In the genomic region with DNA sequence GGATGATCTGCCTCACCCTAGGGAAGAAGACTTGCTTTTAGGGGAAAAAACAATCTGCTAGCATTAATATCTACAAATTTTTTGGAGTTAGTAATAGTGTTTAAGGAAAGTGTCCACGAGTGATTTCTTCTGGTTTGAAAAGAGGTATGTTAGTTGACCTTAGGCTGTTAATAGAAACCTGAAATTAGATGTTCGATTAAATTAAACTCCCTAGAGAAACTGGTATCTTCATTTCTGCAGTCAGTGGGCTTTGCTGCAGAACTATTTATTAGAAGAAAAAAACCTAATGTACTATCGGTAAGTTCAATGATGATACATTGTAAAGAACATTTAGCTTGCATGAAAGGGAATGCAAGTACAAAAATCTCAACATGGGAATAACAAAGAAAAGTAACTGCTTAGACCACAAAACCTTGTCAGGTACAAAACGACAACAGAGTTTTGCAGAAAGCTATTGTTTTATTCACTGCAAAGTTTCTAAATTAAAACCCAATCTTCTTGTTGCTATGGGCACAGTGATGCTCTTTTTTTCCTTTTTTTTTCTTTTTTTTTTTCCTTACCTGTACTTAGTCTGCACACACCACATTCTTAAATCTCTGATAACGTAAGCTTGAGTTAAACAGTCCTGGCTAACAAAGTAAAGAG, we compare ENCODE assay signal across 8 cellular contexts. TPM values are rescaled to one million over a fixed set of nuclear protein-coding genes. Genes with fewer than 3 reads are reported as not detected.
A peak's percentile ranks its signal among the peaks of the same experiment; 100 is the strongest.
DNase-seq lines count a peak whose midpoint lies in the region; ATAC-seq, FAIRE-seq and TF ChIP-seq lines count a peak whose summit lies in the region.

No MANE protein-coding gene starts in this region.

- peaks cover 50% of the 10 kb centered on the region for H3K4me1 Mint-ChIP-seq in activated CD4-positive, alpha-beta T cell treated with anti-CD3 and anti-CD28 coated beads, Interleukin-2, amount 10 ng/mL, durations not matched to agents 24 days and 14 days

- TF ChIP-seq EP300 in GM12878 (IDR thresholded peaks at IDR 0.05; ENCODE audit: borderline replicate concordance in 1 of 2, control insufficient read depth in 1 of 2, low read depth in 2 of 2, low read length in 2 of 2): no peak

- no peak for FAIRE-seq in GM12878 (lab: Jason Lieb, UNC)

- CTCF ChIA-PET in GM12878 (lab: Yijun Ruan, JAX): interaction anchor here (0.9 to 4.0 kb wide), 10 partner anchors 10 to 596 kb away, joined by 3 to 28 read pairs (median 4); no protein-coding TSS in a partner anchor

- H3K36me3 ChIP-seq in GM12878 (ENCODE audit: control insufficient read depth in 2 of 2, insufficient read depth in 2 of 2, low read length in 1 of 2): no peaks in the 10 kb centered on the region
- H3K36me3 ChIP-seq in right lobe of liver: no peaks in the 10 kb centered on the region
- H3K36me3 ChIP-seq in thymus (ENCODE audit: control insufficient read depth, insufficient read depth): no peaks in the 10 kb centered on the region

- H3K9me3 ChIP-seq in GM12878 (replicated peaks; ENCODE audit: control insufficient read depth, insufficient read depth, low read length): no peaks in the 10 kb centered on the region
- H3K9me3 ChIP-seq in right lobe of liver: no peaks in the 10 kb centered on the region
- no peaks in the 10 kb centered on the region for H3K9me3 ChIP-seq in thymus (ENCODE audit: control insufficient read depth)

- H3K9me3 Mint-ChIP-seq in activated CD4-positive, alpha-beta T cell treated with anti-CD3 and anti-CD28 coated beads, Interleukin-2, amount 10 ng/mL, durations not matched to agents 24 days and 14 days: peaks cover 4% of the 10 kb centered on the region

- peaks cover 62% of the 10 kb centered on the region for H3K79me2 ChIP-seq in GM12878 (ENCODE audit: control insufficient read depth, insufficient read depth, low read length)

- intact Hi-C loops in activated CD4-positive, alpha-beta T cell treated with anti-CD3 and anti-CD28 coated beads, Interleukin-2, amount 10 ng/mL, durations not matched to agents 24 days and 14 days (cut with micrococcal nuclease): loop anchor here (2.0 to 10.0 kb wide), 5 partner anchors 144 to 981 kb away; partner anchors contain the start of gene RELL1
- intact Hi-C loops in GM12878 (cut with micrococcal nuclease; ENCODE audit: unreplicated experiment): loop anchor here (5.0 kb wide), 1 partner anchor 144 kb away; no protein-coding TSS in a partner anchor
- intact Hi-C loops in right lobe of liver (cut with DNase I): loop anchor here (10.0 kb wide), 2 partner anchors 281 to 341 kb away; no protein-coding TSS in a partner anchor

- H3K27me3 ChIP-seq in GM12878 (replicated peaks in 1 of 2; ENCODE audit: control insufficient read depth in 2 of 2, insufficient read depth in 2 of 2, low read length in 1 of 2): peaks cover 0 to 4% of the 10 kb centered on the region in 2 experiments; a peak in 1 of 4 replicates
- no peaks in the 10 kb centered on the region for H3K27me3 ChIP-seq in right lobe of liver
- peaks cover 3% of the 10 kb centered on the region for H3K27me3 ChIP-seq in thymus (ENCODE audit: control insufficient read depth, insufficient read depth)

- in situ Hi-C loops in GM12878 (cut with MboI): no loop called here

- H3K27ac Mint-ChIP-seq in activated CD4-positive, alpha-beta T cell treated with anti-CD3 and anti-CD28 coated beads, Interleukin-2, amount 10 ng/mL, durations not matched to agents 24 days and 14 days: no peak overlapping the region

- no TSS peak for BruUV-seq in GM12878 (replicated peaks; lab: Mats Ljungman, UMichigan)

- H4K20me1 ChIP-seq in GM12878 (ENCODE audit: control insufficient read depth, insufficient read depth): no peaks in the 10 kb centered on the region

- 41% methylated on average over 5 of the region's 5 CpGs for WGBS in GM12878 (ENCODE audit: insufficient coverage, insufficient replicate concordance, low lambda C conversion rate, missing lambda C conversion rate)
- 5% methylated on average over 5 of the region's 5 CpGs for WGBS in right lobe of liver (ENCODE audit: insufficient coverage, low coverage, low lambda C conversion rate, missing lambda C conversion rate)
- WGBS in thymus: 44% methylated on average over 5 of the region's 5 CpGs

- H2AFZ ChIP-seq in GM12878 (ENCODE audit: control insufficient read depth, low read depth, low read length): no peak overlapping the region

- H3K4me3 ChIP-seq in GM12878 (peak overlapping the region; percentile 61; the same call in 1 of the 2 replicates), right lobe of liver (peak overlapping the region; percentile 82 to 94 (median 91)), thymus (ENCODE audit: low read length) (peak overlapping the region; percentile 9)

- peak overlapping the region; percentile 61; the same call in 1 of the 2 replicates for H3K9ac ChIP-seq in GM12878 (ENCODE audit: control insufficient read depth, insufficient read depth, low read length)

- ATAC-seq in GM12878: no peak
- ATAC-seq in right lobe of liver: no peak

- peak overlapping the region; percentile 75 for H3K4me3 Mint-ChIP-seq in activated CD4-positive, alpha-beta T cell treated with anti-CD3 and anti-CD28 coated beads, Interleukin-2, amount 10 ng/mL, durations not matched to agents 24 days and 14 days

- SMC1A ChIA-PET in GM12878 (lab: Charles Lee; ENCODE audit: uncharacterized antibody, unreplicated experiment): interaction anchor here (0.7 to 8.4 kb wide), 6 partner anchors 10 to 597 kb away, joined by 3 to 82 read pairs (median 15); no protein-coding TSS in a partner anchor

- no peak for TF ChIP-seq CTCF in GM12878 (IDR thresholded peaks at IDR 0.05 in 2 of 3, conservative IDR thresholded peaks at IDR 0.05 in 1 of 3; ENCODE audit: control insufficient read depth in 2 of 3, extremely low read depth in 1 of 3, insufficient read depth in 1 of 3, low read depth in 3 of 3, low read length in 3 of 3)
- no peak for TF ChIP-seq CTCF in right lobe of liver (IDR thresholded peaks at IDR 0.05)

- H3K27ac ChIP-seq in GM12878 (ENCODE audit: control insufficient read depth, insufficient read depth): peak overlapping the region; percentile 70; the same call in 1 of the 2 replicates
- peak overlapping the region; percentile 95 to 97 (median 96) for H3K27ac ChIP-seq in right lobe of liver
- no peak overlapping the region for H3K27ac ChIP-seq in thymus (ENCODE audit: low read depth)

- H3K4me1 ChIP-seq in GM12878 (ENCODE audit: control insufficient read depth, insufficient read depth, low read length) (peaks cover 21% of the 10 kb centered on the region), right lobe of liver (peaks cover 0 to 45% (median 19%) of the 10 kb centered on the region in 4 donors), thymus (ENCODE audit: control insufficient read depth, insufficient read depth, low read length) (peaks cover 15% of the 10 kb centered on the region)

- RAD21 ChIA-PET in GM12878 (lab: Charles Lee; ENCODE audit: unreplicated experiment): interaction anchor here (1.1 to 7.2 kb wide), 5 partner anchors 9 to 486 kb away, joined by 3 to 66 read pairs (median 15); no protein-coding TSS in a partner anchor

- no peak for TF ChIP-seq RAD21 in GM12878 (IDR thresholded peaks at IDR 0.05; ENCODE audit: insufficient read depth, low read depth, low read length)

- H3K36me3 Mint-ChIP-seq in activated CD4-positive, alpha-beta T cell treated with anti-CD3 and anti-CD28 coated beads, Interleukin-2, amount 10 ng/mL, durations not matched to agents 24 days and 14 days (ENCODE audit: low read depth): peaks cover 4% of the 10 kb centered on the region

- no peak for TF ChIP-seq POLR2A in GM12878 (IDR thresholded peaks at IDR 0.05; ENCODE audit: low read depth, low read length)
- no peak for TF ChIP-seq POLR2A in right lobe of liver (IDR thresholded peaks at IDR 0.05)

- POLR2A ChIA-PET in GM12878 (lab: Charles Lee): interaction anchor here (0.6 to 1.4 kb wide), 3 partner anchors 486 to 1531 kb away, joined by 3 read pairs; partner anchors contain the start of gene RHOH

- peak overlapping the region; percentile 94 for H3K4me2 ChIP-seq in GM12878 (ENCODE audit: control insufficient read depth, insufficient read depth)

- no peak for DNase-seq in activated CD4-positive, alpha-beta T cell treated with anti-CD3 and anti-CD28 coated beads, Interleukin-2, amount 10 ng/mL, durations not matched to agents 24 days and 14 days
- DNase-seq in activated CD4-positive, alpha-beta T cell treated with anti-CD3 and anti-CD28 coated beads, Interleukin-2, amount 50 U/mL, for 1 hour: no peak
- no peak for DNase-seq in GM12878 (ENCODE audit: low read depth, low spot score)
- DNase-seq in right lobe of liver: no peak
- DNase-seq in D341Med (ENCODE audit: low spot score): no peak
- no peak for DNase-seq in AG08395 (ENCODE audit: low spot score)
- DNase-seq in retina: no peak

- peaks cover 43% of the 10 kb centered on the region for H3K27me3 Mint-ChIP-seq in activated CD4-positive, alpha-beta T cell treated with anti-CD3 and anti-CD28 coated beads, Interleukin-2, amount 10 ng/mL, durations not matched to agents 24 days and 14 days

TF ChIP-seq in GM12878, 131 proteins besides CTCF, POLR2A, EP300 and RAD21:
- no peak for TF ChIP-seq MEF2A (IDR thresholded peaks at IDR 0.05; ENCODE audit: insufficient read depth, low read depth, low read length)
- TF ChIP-seq CBX3 (IDR thresholded peaks at IDR 0.05; ENCODE audit: borderline replicate concordance, low read depth): no peak

RNA-seq across cellular contexts. Expression of gene KLF3, which starts 2.0 kb away (rescaled TPM):
- 0.83 and 1.0 TPM in 2 replicates for total RNA-seq in activated CD4-positive, alpha-beta T cell treated with anti-CD3 and anti-CD28 coated beads, Interleukin-2, amount 10 ng/mL, durations not matched to agents 24 days and 14 days
- total RNA-seq in GM12878 (2013; cell fraction: nucleolus; rRNA removed): 9.0 and 9.1 TPM in 2 replicates
- total RNA-seq in GM12878 (2014; rRNA removed): 2.2 and 2.3 TPM in 2 replicates
- total RNA-seq in GM12878 (2014; rRNA removed; fragmentation: Illumina TruSeq; extraction: Trizol): 1.9 and 2.6 TPM in 2 replicates
- total RNA-seq in GM12878 (2021): 5.7 and 5.8 TPM in 2 replicates
- polyA plus RNA-seq in GM12878 (2011; ENCODE audit: low read depth): 11.5 TPM
- 4.1 and 4.7 TPM in 2 replicates for polyA plus RNA-seq in GM12878 (2011; rRNA removed)
- 3.3 TPM in 2 replicates for polyA plus RNA-seq in GM12878 (2011; cell fraction: cytosol; rRNA removed)
- polyA plus RNA-seq in GM12878 (2011; cell fraction: nucleus; rRNA removed): 5.8 and 6.0 TPM in 2 replicates
- 15.4 and 15.8 TPM in 2 replicates for polyA plus RNA-seq in GM12878 (2012)
- 4.1 and 4.9 TPM in 2 replicates for polyA plus RNA-seq in GM12878 (2014; fragmentation: Illumina TruSeq; extraction: Trizol)
- 1 to 10 TPM; 1.4 to 1.5 TPM for polyA plus RNA-seq in GM12878 (2014; fragmentation: Nextera tagmentation; extraction: Ambion mirVana)
- 2.4 TPM in 2 replicates for polyA plus RNA-seq in GM12878 (2014; rRNA removed)
- polyA plus RNA-seq in GM12878 (2016; fragmentation: Nextera tagmentation; extraction: Ambion mirVana): 1 to 10 TPM; 1.4 to 1.7 TPM
- polyA minus RNA-seq in GM12878 (2011; rRNA and poly(A)+ RNA removed): 7.2 and 9.9 TPM in 2 replicates
- 2.8 and 3.8 TPM in 2 replicates for polyA minus RNA-seq in GM12878 (2011; cell fraction: cytosol; rRNA and poly(A)+ RNA removed)
- 12.6 and 20.4 TPM in 2 replicates for polyA minus RNA-seq in GM12878 (2011; cell fraction: nucleus; rRNA and poly(A)+ RNA removed)
- total RNA-seq in right lobe of liver: 10 to 100 TPM; 21.3 to 37.6 (median 26.8) TPM
- polyA plus RNA-seq in thymus: 23.8 TPM

Comparison
In these comparisons a context has a peak if more than half of its experiments do, and no peak if none do; other contexts are left out.
1. H3K4me3 ChIP-seq: peak in every context shown above with its lines; median percentile 91 in right lobe of liver; 61 in GM12878; 9 in thymus.